14 cellular contexts compared by ENCODE assay signal in the genomic region with DNA sequence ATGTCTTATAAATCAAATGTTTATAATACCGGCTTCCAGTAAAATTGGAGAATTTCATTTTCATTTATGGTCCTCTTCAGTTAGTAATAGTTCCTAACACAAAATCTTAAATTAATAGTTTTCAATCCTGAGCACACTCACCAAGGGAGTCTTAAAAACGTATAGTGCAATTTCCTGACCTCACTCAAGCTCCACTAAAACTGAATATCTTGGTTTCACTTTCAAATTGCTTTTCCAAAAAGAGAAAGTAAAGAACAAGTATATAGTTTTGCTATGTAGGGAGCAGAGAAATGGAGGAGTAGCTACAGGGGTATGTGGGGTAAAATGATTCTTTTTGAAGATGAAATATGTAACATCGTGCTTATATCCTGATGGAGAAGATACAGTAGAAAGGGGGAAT.
A peak's percentile ranks its signal among the peaks of the same experiment; 100 is the strongest.
DNase-seq lines count a peak whose midpoint lies in the region; ATAC-seq and TF ChIP-seq lines count a peak whose summit lies in the region.
"Had no signal": no experiment of that assay in that cellular context is flagged by ENCODE, and none has a peak within 500 bp of the region (broad histone marks: within the 10 kb centered on the region; RNA-seq: fewer than 3 reads in every experiment).

No MANE protein-coding gene starts in this region.

- H3K36me3 ChIP-seq in GM06990 (ENCODE audit: control insufficient read depth, insufficient read depth, low read length): no peaks in the 10 kb centered on the region
- H3K36me3 ChIP-seq in gastrocnemius medialis: no peaks in the 10 kb centered on the region

- in situ Hi-C loops in gastrocnemius medialis (cut with MboI; ENCODE audit: low sequenced_read_pairs in 4 of 4): no loop called here

- ATAC-seq in gastrocnemius medialis: no peak
- ATAC-seq in GM18517 (IDR thresholded peaks at IDR 0.05; ENCODE audit: unreplicated experiment): no peak

- no peak for TF ChIP-seq POLR2A in gastrocnemius medialis (IDR thresholded peaks at IDR 0.05)

- intact Hi-C loops in gastrocnemius medialis (cut with DNase I; ENCODE audit: low total_unique reads) (no loop called here), head of caudate nucleus (cut with DNase I) (no loop called here)

- TF ChIP-seq CTCF in GM06990 (IDR thresholded peaks at IDR 0.05; ENCODE audit: insufficient read depth, low read length, poor library complexity, severe bottlenecking) (no peak), gastrocnemius medialis (IDR thresholded peaks at IDR 0.05 in 4 of 5, conservative IDR thresholded peaks at IDR 0.05 in 1 of 5) (no peak)

- H3K4me3 ChIP-seq in GM06990 (replicated peaks; ENCODE audit: low read depth, low read length): no peak overlapping the region
- H3K4me3 ChIP-seq in gastrocnemius medialis: peak overlapping the region; percentile 14 to 23 (median 20)

- no peaks in the 10 kb centered on the region for H3K9me3 ChIP-seq in gastrocnemius medialis

- H3K27me3 ChIP-seq in GM06990 (replicated peaks; ENCODE audit: control insufficient read depth, insufficient read depth, low read length): no peaks in the 10 kb centered on the region
- no peaks in the 10 kb centered on the region for H3K27me3 ChIP-seq in gastrocnemius medialis

- peaks cover 2 to 12% of the 10 kb centered on the region in 2 donors for H3K4me1 ChIP-seq in gastrocnemius medialis

- DNase-seq in GM06990 (ENCODE audit: extremely low read depth, insufficient read length) (peak; percentile 25), RPMI7951 (ENCODE audit: low read depth) (peak; percentile 55), hepatic stellate cell (ENCODE audit: low spot score) (peak; percentile 9), gastrocnemius medialis (no peak), head of caudate nucleus (no peak)
- no peak for DNase-seq in stimulated activated CD4-positive, alpha-beta T cell treated with anti-CD3 and anti-CD28 coated beads, Interleukin-15, amount 100 ng/mL, for 24 hours
- DNase-seq in activated CD4-positive, CD25-positive, alpha-beta regulatory T cell treated with anti-CD3 and anti-CD28 coated beads, Interleukin-2, amount 50 U/mL, for 72 hours: no peak
- DNase-seq: activated effector memory CD4-positive, alpha-beta T cell treated with anti-CD3 and anti-CD28 coated beads, Interleukin-2, amount 50 U/mL, for 16 hours; C1 segment of cervical spinal cord; DMS79 treated with DMSO at 0.1 percent for 48 hours; NCI-H2029 treated with DMSO at 0.1 percent for 48 hours; NCI-H748 treated with DMSO at 0.1 percent for 48 hours; stimulated activated CD4-positive, alpha-beta T cell treated with anti-CD3 and anti-CD28 coated beads, Interleukin-2, amount 100 ng/mL, for 48 hours had no signal

- peak overlapping the region in 1 of 4 donors; percentile 41 for H3K27ac ChIP-seq in gastrocnemius medialis

Comparison
In these comparisons a context has a peak if more than half of its experiments do, and no peak if none do; other contexts are left out.
1. DNase-seq: peak in GM06990 (single experiment), RPMI7951 (single experiment) and hepatic stellate cell (single experiment); none in gastrocnemius medialis (0 of 2), head of caudate nucleus (0 of 42), stimulated activated CD4-positive, alpha-beta T cell treated with anti-CD3 and anti-CD28 coated beads, Interleukin-15, amount 100 ng/mL, for 24 hours (single experiment) and activated CD4-positive, CD25-positive, alpha-beta regulatory T cell treated with anti-CD3 and anti-CD28 coated beads, Interleukin-2, amount 50 U/mL, for 72 hours (single experiment).